Comparison of ENCODE assay signal across 1 cellular context in genomic region chr4:76540496-76540895, GRCh38.
TF ChIP-seq lines count a peak whose summit lies in the region.

No MANE protein-coding gene starts in this region.

TF ChIP-seq in WTC11, 78 proteins besides CTCF, POLR2A, EP300 and RAD21 (continued from another document):
- no peak for TF ChIP-seq E2F1 (CRISPR knock-in tag; IDR thresholded peaks at IDR 0.05)
- no peak for TF ChIP-seq KAT7 (CRISPR knock-in tag; IDR thresholded peaks at IDR 0.05; ENCODE audit: borderline replicate concordance)
- TF ChIP-seq STAT6 (CRISPR knock-in tag; conservative IDR thresholded peaks at IDR 0.05; ENCODE audit: low read depth), result no peak
- no peak for TF ChIP-seq FOXJ3 (CRISPR knock-in tag; IDR thresholded peaks at IDR 0.05; ENCODE audit: borderline replicate concordance)
- TF ChIP-seq JAZF1 (CRISPR knock-in tag; IDR thresholded peaks at IDR 0.05), result no peak
- no peak for TF ChIP-seq NR1H2 (CRISPR knock-in tag; IDR thresholded peaks at IDR 0.05)
- TF ChIP-seq FOXP4 (CRISPR knock-in tag; IDR thresholded peaks at IDR 0.05), result no peak
- no peak for TF ChIP-seq USF2 (CRISPR knock-in tag; IDR thresholded peaks at IDR 0.05)
- TF ChIP-seq FOXK1 (CRISPR knock-in tag; IDR thresholded peaks at IDR 0.05), result no peak
- TF ChIP-seq ZNF425 (CRISPR knock-in tag; conservative IDR thresholded peaks at IDR 0.05), result no peak
